Comparison of ENCODE assay signal across 8 cellular contexts in the genomic region with DNA sequence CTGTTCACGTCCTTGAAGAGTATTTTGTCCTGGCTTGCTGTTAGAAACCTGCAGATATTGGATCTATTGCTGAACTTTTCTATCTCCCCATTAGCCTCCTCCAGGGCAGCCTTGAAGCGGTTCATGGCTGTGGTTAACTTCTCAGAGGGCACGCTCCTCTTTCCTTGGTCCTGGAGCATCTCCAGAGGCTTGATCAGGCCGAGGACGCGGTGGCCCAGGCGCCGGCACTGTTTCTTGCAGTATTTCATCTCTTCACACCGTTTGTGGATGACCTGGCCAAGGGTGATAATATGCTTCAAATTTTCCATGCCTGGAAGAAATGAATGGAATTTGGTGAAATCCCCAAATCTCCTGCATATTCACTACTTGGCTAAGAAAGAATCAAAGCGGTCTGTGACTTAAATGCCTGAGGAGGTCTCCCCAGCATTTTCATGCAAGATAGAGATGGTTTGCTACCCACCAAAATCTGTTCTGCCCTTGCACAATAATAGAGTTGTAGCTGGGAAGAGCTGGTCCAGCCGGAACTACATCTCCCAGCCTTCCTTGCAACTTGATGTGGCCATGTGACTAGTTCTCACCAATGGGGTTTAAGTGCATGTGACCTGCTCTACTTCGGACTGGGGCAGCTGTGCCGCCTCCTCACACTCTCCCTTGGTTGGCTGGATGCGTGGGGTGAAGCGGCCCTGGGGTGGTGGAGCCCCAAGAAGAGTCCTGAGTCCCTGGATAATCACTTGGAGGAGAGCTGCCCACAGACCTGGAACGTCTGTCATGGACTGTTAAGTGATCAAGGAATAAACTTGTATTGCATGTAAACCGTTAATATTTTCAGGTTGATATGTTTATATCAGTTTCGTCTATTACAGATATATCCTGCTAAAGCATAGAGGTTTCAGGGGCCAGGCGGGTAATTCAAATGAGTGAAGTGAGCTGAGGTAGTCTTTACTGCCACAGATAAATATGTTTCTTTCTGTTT. TPM values are rescaled to one million over a fixed set of nuclear protein-coding genes. Genes with fewer than 3 reads are reported as not detected.
DNase-seq lines count a peak whose midpoint lies in the region; ATAC-seq, FAIRE-seq and TF ChIP-seq lines count a peak whose summit lies in the region.

No MANE protein-coding gene starts in this region.

- intact Hi-C loops in adrenal gland (cut with DNase I) (no loop called here), heart right ventricle (cut with DNase I) (no loop called here), aorta (cut with DNase I) (no loop called here)

- H4K91ac ChIP-seq in trophoblast cell (ENCODE audit: low read depth, low read length) = no peak overlapping the region

- FAIRE-seq in GM12892 (lab: Jason Lieb, UNC) = peak; percentile 86

- no peak overlapping the region for H2BK120ac ChIP-seq in trophoblast cell (ENCODE audit: insufficient read depth, low read length, poor library complexity)

- H3K27ac ChIP-seq in adrenal gland = peak overlapping the region in 2 of 5 donors; percentile 24 to 28
- H3K27ac ChIP-seq in heart right ventricle = peak overlapping the region in 1 of 10 donors; percentile 62
- H3K27ac ChIP-seq in trophoblast cell (ENCODE audit: low read depth, low read length) = no peak overlapping the region
- H3K27ac ChIP-seq in aorta (ENCODE audit: low read depth in 1 of 2, low read length in 2 of 2) = no peak overlapping the region

- H3K79me1 ChIP-seq in trophoblast cell (ENCODE audit: low read length) = no peaks in the 10 kb centered on the region

- H2BK12ac ChIP-seq in trophoblast cell (ENCODE audit: low read length) = no peak overlapping the region

- no peaks in the 10 kb centered on the region for H3K27me3 ChIP-seq in adrenal gland
- H3K27me3 ChIP-seq in heart right ventricle = no peaks in the 10 kb centered on the region
- H3K27me3 ChIP-seq in trophoblast cell (ENCODE audit: insufficient read depth, low read length) = no peaks in the 10 kb centered on the region
- H3K27me3 ChIP-seq in aorta (ENCODE audit: control insufficient read depth in 1 of 2, insufficient read depth in 2 of 2, low read length in 1 of 2) = no peaks in the 10 kb centered on the region

- H3K4me1 ChIP-seq in adrenal gland (replicated peaks in 1 of 2) (peaks cover 9 to 13% of the 10 kb centered on the region in 2 donors), heart right ventricle (peaks cover 0 to 36% (median 15%) of the 10 kb centered on the region in 9 donors), trophoblast cell (ENCODE audit: control insufficient read depth in 1 of 2, insufficient read depth in 2 of 2, low read length in 2 of 2) (no peaks in the 10 kb centered on the region), aorta (ENCODE audit: control insufficient read depth in 1 of 2, insufficient read depth in 2 of 2, low read length in 2 of 2) (no peaks in the 10 kb centered on the region)

- WGBS in adrenal gland, 4 donors = 43 to 59% (median 49%) methylated on average over 16 to 19 of the region's 19 CpGs
- 48 to 52% methylated on average over 19 of the region's 19 CpGs for WGBS in heart right ventricle, 2 donors
- WGBS in trophoblast cell (ENCODE audit: extremely low coverage, insufficient coverage, insufficient read length) = no CpG with 5 or more reads among the region's 19 CpGs
- 45 to 51% methylated on average over 19 of the region's 19 CpGs for WGBS in aorta, 2 donors

- H3K79me2 ChIP-seq in trophoblast cell (ENCODE audit: control insufficient read depth, insufficient read depth, low read length, poor library complexity) = no peaks in the 10 kb centered on the region

- H3K23ac ChIP-seq in trophoblast cell (ENCODE audit: low read length) = no peak overlapping the region

- DNase-seq in GM12892 (ENCODE audit: insufficient read length) = peak; percentile 72
- peak; percentile 15 for DNase-seq in NCI-H1048 (lab: John Stamatoyannopoulos, UW)
- DNase-seq in SKM-1 (lab: John Stamatoyannopoulos, UW; ENCODE audit: unreplicated experiment) = peak; percentile 74
- DNase-seq in adrenal gland = peak; percentile 82 to 92 (median 89)
- DNase-seq in heart right ventricle = peak; percentile 70 to 86
- peak; percentile 74 to 86 for DNase-seq in trophoblast cell
- DNase-seq in aorta = peak; percentile 85 to 86

- H2BK5ac ChIP-seq in trophoblast cell (ENCODE audit: low read depth, low read length, poor library complexity) = no peak overlapping the region

- ATAC-seq in HG02623 (IDR thresholded peaks at IDR 0.05; ENCODE audit: unreplicated experiment) = peak; percentile 82
- peak; percentile 90 to 96 (median 95) for ATAC-seq in heart right ventricle
- ATAC-seq in aorta (ENCODE audit: low FRiP score) = peak; percentile 95

- H3K14ac ChIP-seq in trophoblast cell (ENCODE audit: low read length) = no peak overlapping the region

- H3K4me2 ChIP-seq in trophoblast cell (ENCODE audit: low read length) = peak overlapping the region; percentile 77

- H3K4me3 ChIP-seq in adrenal gland (peak overlapping the region in 2 of 4 donors; percentile 14 to 37), heart right ventricle (peak overlapping the region in 9 of 10 donors; percentile 18 to 52 (median 48)), trophoblast cell (ENCODE audit: low read depth, low read length) (no peak overlapping the region), aorta (ENCODE audit: low read length in 2 of 2) (peak overlapping the region; percentile 16 to 35)

- no peak overlapping the region for H3K9ac ChIP-seq in trophoblast cell (ENCODE audit: low read length)

- H2AK5ac ChIP-seq in trophoblast cell (ENCODE audit: low read length) = no peak overlapping the region

- TF ChIP-seq POLR2A in GM12892 (IDR thresholded peaks at IDR 0.05; ENCODE audit: low read depth, low read length) = peak; percentile 65; the same call in 1 of the 2 replicates
- peak in 1 of 2 donors; percentile 79 for TF ChIP-seq POLR2A in adrenal gland (IDR thresholded peaks at IDR 0.05)

- no peak for TF ChIP-seq CTCF in adrenal gland (IDR thresholded peaks at IDR 0.05)
- TF ChIP-seq CTCF in heart right ventricle (IDR thresholded peaks at IDR 0.05) = no peak

- peaks cover 0 to 24% of the 10 kb centered on the region in 2 donors for H3K36me3 ChIP-seq in adrenal gland (replicated peaks in 1 of 2)
- H3K36me3 ChIP-seq in heart right ventricle = peaks cover 0 to 59% (median 7%) of the 10 kb centered on the region in 9 donors
- H3K36me3 ChIP-seq in trophoblast cell (ENCODE audit: control insufficient read depth in 1 of 2, insufficient read depth in 2 of 2, low read length in 2 of 2) = no peaks in the 10 kb centered on the region
- no peaks in the 10 kb centered on the region for H3K36me3 ChIP-seq in aorta (ENCODE audit: control insufficient read depth in 1 of 2, insufficient read depth in 2 of 2, low read length in 1 of 2)

- H4K8ac ChIP-seq in trophoblast cell (ENCODE audit: low read depth, low read length) = peak overlapping the region; percentile 25

- H2AFZ ChIP-seq in trophoblast cell (ENCODE audit: insufficient read depth, low read length, poor library complexity) = peak overlapping the region; percentile 33

- no peak overlapping the region for H3K18ac ChIP-seq in trophoblast cell (ENCODE audit: low read length)

- no peaks in the 10 kb centered on the region for H3K9me3 ChIP-seq in adrenal gland (replicated peaks in 1 of 3)
- H3K9me3 ChIP-seq in heart right ventricle = no peaks in the 10 kb centered on the region
- H3K9me3 ChIP-seq in trophoblast cell (ENCODE audit: insufficient read depth, low read depth, low read length) = no peaks in the 10 kb centered on the region
- H3K9me3 ChIP-seq in aorta (ENCODE audit: control insufficient read depth, low read length) = no peaks in the 10 kb centered on the region

- H4K12ac ChIP-seq in trophoblast cell (ENCODE audit: low read depth, low read length) = no peak overlapping the region

- H3K4ac ChIP-seq in trophoblast cell (ENCODE audit: low read depth, low read length) = no peak overlapping the region

RNA-seq across cellular contexts. Expression of a gene that starts 4.9 kb away (rescaled TPM):
- 7.5 TPM for polyA plus RNA-seq in GM12892 (2012; ENCODE audit: missing spikeins)
- 10 to 100 TPM in 6 of 8 donors, 1 to 10 TPM in 2; 6.2 to 18.8 (median 11.0) TPM for total RNA-seq in adrenal gland
- polyA plus RNA-seq in adrenal gland = 10 to 100 TPM in 2 of 3 donors, 1 to 10 TPM in 1; 7.9 to 26.1 (median 15.2) TPM
- 10 to 100 TPM in 1 of 10 donors, 1 to 10 TPM in 9; 1.7 to 10.4 (median 3.3) TPM for total RNA-seq in heart right ventricle
- 10 to 100 TPM in 1 of 2 donors, 1 to 10 TPM in 1; 6.4 to 11.1 TPM for polyA plus RNA-seq in heart right ventricle
- polyA plus RNA-seq in trophoblast cell (2013) = 0.05 and 0.06 TPM in 2 replicates
- total RNA-seq in aorta = 10 to 100 TPM; 23.7 to 31.3 TPM
- polyA plus RNA-seq in aorta = 10 to 100 TPM; 10.9 to 20.3 TPM

RNA-seq across cellular contexts. Expression of a gene that starts 29.1 kb away (rescaled TPM):
- polyA plus RNA-seq in GM12892 (2012; ENCODE audit: missing spikeins) = 33.4 TPM
- total RNA-seq in adrenal gland (10 to 100 TPM in 7 of 8 donors, 1 to 10 TPM in 1; 8.0 to 27.1 (median 12.7) TPM), heart right ventricle (10 to 100 TPM in 1 of 10 donors, 1 to 10 TPM in 9; 4.6 to 10.2 (median 6.0) TPM), aorta (10 to 100 TPM; 16.4 to 17.1 TPM)
- polyA plus RNA-seq in adrenal gland (1 to 10 TPM; 2.6 to 9.6 (median 5.8) TPM), heart right ventricle (1 to 10 TPM; 1.8 to 2.6 TPM), aorta (1 to 10 TPM; 2.8 to 3.3 TPM)
- polyA plus RNA-seq in trophoblast cell (2013) = 26.9 and 27.8 TPM in 2 replicates

Comparison
In these comparisons a context has a peak if more than half of its experiments do, and no peak if none do; other contexts are left out.
1. DNase-seq: peak in every context shown above with its lines; median percentile 89 in adrenal gland; 86 in aorta; 80 in trophoblast cell; 78 in heart right ventricle; 74 in SKM-1; 72 in GM12892; 15 in NCI-H1048.